Comparison of ENCODE assay signal across 8 cellular contexts in the genomic region with DNA sequence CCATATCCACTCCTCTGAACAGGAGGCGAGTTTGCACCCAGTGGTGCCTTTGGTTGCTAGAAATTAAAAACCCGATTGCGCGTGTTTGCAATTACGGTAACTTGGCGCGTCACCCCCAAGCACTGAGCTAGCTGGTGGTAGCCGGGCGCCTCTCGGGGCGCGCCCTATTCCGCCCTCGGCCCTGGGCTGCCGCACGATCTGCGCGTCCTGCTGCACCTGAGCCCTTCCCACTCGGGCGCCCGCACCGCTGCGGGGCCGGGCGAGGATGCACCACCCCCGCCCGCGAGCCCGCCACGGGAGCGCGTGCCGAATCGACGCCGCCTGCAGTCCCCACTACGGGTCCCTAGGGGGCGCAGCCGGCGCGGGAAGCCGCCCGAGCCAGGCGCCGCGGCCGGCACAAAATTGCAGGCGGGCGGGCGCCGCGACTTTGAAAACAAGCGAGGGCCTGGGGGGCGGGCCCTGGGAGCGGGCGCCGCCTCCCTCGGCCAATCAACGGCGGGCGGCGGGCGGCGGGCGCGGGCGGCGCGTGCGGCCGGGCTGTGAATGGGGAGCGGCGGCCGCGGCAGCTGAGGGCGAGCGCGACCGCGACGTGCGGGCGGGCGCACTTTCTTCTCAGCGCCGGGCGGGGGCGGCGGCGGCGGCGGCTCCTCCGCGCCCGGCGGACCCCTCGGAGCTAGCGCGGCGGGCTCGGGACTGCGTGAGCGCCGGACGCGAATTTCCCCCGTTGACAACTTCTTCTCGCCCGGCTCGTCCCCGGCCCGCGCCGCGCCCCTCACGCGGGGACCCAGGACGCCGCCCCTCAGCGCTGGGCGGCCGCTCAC. TPM values are rescaled to one million over a fixed set of nuclear protein-coding genes. Genes with fewer than 3 reads are reported as not detected.
DNase-seq lines count a peak whose midpoint lies in the region; ATAC-seq and TF ChIP-seq lines count a peak whose summit lies in the region.

A gene with protein sequence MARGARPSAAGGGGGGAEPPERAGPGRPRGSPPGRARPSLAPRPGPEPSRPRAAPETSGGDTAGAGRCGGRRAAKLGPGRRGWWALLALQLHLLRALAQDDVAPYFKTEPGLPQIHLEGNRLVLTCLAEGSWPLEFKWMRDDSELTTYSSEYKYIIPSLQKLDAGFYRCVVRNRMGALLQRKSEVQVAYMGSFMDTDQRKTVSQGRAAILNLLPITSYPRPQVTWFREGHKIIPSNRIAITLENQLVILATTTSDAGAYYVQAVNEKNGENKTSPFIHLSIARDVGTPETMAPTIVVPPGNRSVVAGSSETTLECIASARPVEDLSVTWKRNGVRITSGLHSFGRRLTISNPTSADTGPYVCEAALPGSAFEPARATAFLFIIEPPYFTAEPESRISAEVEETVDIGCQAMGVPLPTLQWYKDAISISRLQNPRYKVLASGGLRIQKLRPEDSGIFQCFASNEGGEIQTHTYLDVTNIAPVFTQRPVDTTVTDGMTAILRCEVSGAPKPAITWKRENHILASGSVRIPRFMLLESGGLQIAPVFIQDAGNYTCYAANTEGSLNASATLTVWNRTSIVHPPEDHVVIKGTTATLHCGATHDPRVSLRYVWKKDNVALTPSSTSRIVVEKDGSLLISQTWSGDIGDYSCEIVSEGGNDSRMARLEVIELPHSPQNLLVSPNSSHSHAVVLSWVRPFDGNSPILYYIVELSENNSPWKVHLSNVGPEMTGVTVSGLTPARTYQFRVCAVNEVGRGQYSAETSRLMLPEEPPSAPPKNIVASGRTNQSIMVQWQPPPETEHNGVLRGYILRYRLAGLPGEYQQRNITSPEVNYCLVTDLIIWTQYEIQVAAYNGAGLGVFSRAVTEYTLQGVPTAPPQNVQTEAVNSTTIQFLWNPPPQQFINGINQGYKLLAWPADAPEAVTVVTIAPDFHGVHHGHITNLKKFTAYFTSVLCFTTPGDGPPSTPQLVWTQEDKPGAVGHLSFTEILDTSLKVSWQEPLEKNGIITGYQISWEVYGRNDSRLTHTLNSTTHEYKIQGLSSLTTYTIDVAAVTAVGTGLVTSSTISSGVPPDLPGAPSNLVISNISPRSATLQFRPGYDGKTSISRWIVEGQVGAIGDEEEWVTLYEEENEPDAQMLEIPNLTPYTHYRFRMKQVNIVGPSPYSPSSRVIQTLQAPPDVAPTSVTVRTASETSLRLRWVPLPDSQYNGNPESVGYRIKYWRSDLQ (N-terminal part only) (plus strand): TSS at position 602 of the 821 bp plus-strand sequence. CDS start 335 bp downstream, outside the sequence.

- in situ Hi-C loops in SK-MEL-5 (cut with HindIII; ENCODE audit: low pct_unique_long_range_greater_than_20kb, low sequenced_read_pairs), result no loop called here

- peak within 1 kb of the TSS; percentile 77 for H4K8ac ChIP-seq in trophoblast cell (ENCODE audit: low read depth, low read length)

- H4K91ac ChIP-seq in trophoblast cell (ENCODE audit: low read depth, low read length), result peak within 1 kb of the TSS; percentile 80

- H3K4me2 ChIP-seq in MM.1S (ENCODE audit: low read depth, low read length), result peak within 1 kb of the TSS; percentile 32; the same call in 1 of the 2 replicates
- H3K4me2 ChIP-seq in trophoblast cell (ENCODE audit: low read length), result peak within 1 kb of the TSS; percentile 100

- H3K27me3 Mint-ChIP-seq in activated naive CD8-positive, alpha-beta T cell treated with anti-CD3 and anti-CD28 coated beads for 36 hours, result peaks cover 32% of the 10 kb centered on the region

- peak within 1 kb of the TSS; percentile 84 for H2BK5ac ChIP-seq in trophoblast cell (ENCODE audit: low read depth, low read length, poor library complexity)

- H3K9ac ChIP-seq in MM.1S (ENCODE audit: low read length), result no peak within 1 kb of the TSS
- H3K9ac ChIP-seq in trophoblast cell (ENCODE audit: low read length), result peak within 1 kb of the TSS; percentile 79

- peak within 1 kb of the TSS; percentile 97 for H3K4ac ChIP-seq in trophoblast cell (ENCODE audit: low read depth, low read length)

- H3K79me1 ChIP-seq in trophoblast cell (ENCODE audit: low read length), result peaks cover 14% of the 10 kb centered on the region

- H3K79me2 ChIP-seq in MM.1S (ENCODE audit: low read length) (no peaks in the 10 kb centered on the region), trophoblast cell (ENCODE audit: control insufficient read depth, insufficient read depth, low read length, poor library complexity) (peaks cover 13% of the 10 kb centered on the region)

- H3K4me1 Mint-ChIP-seq in activated naive CD8-positive, alpha-beta T cell treated with anti-CD3 and anti-CD28 coated beads for 36 hours, result peaks cover 7% of the 10 kb centered on the region

- H3K9me3 Mint-ChIP-seq in activated naive CD8-positive, alpha-beta T cell treated with anti-CD3 and anti-CD28 coated beads for 36 hours, result no peaks in the 10 kb centered on the region

- H3K14ac ChIP-seq in trophoblast cell (ENCODE audit: low read length), result peak within 1 kb of the TSS; percentile 93

- H3K23ac ChIP-seq in trophoblast cell (ENCODE audit: low read length), result no peak within 1 kb of the TSS

- peak within 1 kb of the TSS; percentile 45; the same call in 1 of the 2 replicates for H2AFZ ChIP-seq in MM.1S (ENCODE audit: low read length)
- H2AFZ ChIP-seq in trophoblast cell (ENCODE audit: insufficient read depth, low read length, poor library complexity), result peak within 1 kb of the TSS; percentile 87

- H3K4me3 ChIP-seq in MM.1S (ENCODE audit: low read length) (peak within 1 kb of the TSS; percentile 33; the same call in 1 of the 2 replicates), trophoblast cell (ENCODE audit: low read depth, low read length) (peak within 1 kb of the TSS; percentile 89), tibial artery (peak within 1 kb of the TSS; percentile 70 to 78)

- H3K4me1 ChIP-seq in MM.1S (ENCODE audit: low read length) (no peaks in the 10 kb centered on the region), trophoblast cell (ENCODE audit: control insufficient read depth in 1 of 2, insufficient read depth in 2 of 2, low read length in 2 of 2) (peaks cover 8 to 16% of the 10 kb centered on the region in 2 experiments), tibial artery (peaks cover 0 to 36% (median 8%) of the 10 kb centered on the region in 4 donors)

- H2BK12ac ChIP-seq in trophoblast cell (ENCODE audit: low read length), result peak within 1 kb of the TSS; percentile 85

- H3K9me3 ChIP-seq in MM.1S (replicated peaks; ENCODE audit: insufficient read depth, low read length), result no peaks in the 10 kb centered on the region
- no peaks in the 10 kb centered on the region for H3K9me3 ChIP-seq in trophoblast cell (ENCODE audit: insufficient read depth, low read depth, low read length)
- no peaks in the 10 kb centered on the region for H3K9me3 ChIP-seq in tibial artery

- H3F3A ChIP-seq in MM.1S (ENCODE audit: insufficient read depth, low read length), result no peaks in the 10 kb centered on the region

- TF ChIP-seq CTCF in MM.1S (IDR thresholded peaks at IDR 0.05; ENCODE audit: low read length) (peak; percentile 29), tibial artery (IDR thresholded peaks at IDR 0.05) (peak; percentile 92 to 99)

- no peaks in the 10 kb centered on the region for H4K20me1 ChIP-seq in MM.1S (ENCODE audit: insufficient read depth, low read length)

- H2BK120ac ChIP-seq in trophoblast cell (ENCODE audit: insufficient read depth, low read length, poor library complexity), result peak within 1 kb of the TSS; percentile 84

- H2AK5ac ChIP-seq in trophoblast cell (ENCODE audit: low read length), result no peak within 1 kb of the TSS

- DNase-seq in Daoy (ENCODE audit: low read depth) (peak; percentile 98), H4 (ENCODE audit: low spot score) (peak; percentile 85), MM.1S (peak; percentile 77), SK-MEL-5 (ENCODE audit: low read depth, low spot score) (peak; percentile 84), Right ventricle myocardium superior (peak; percentile 95), trophoblast cell (peak; percentile 81 to 97), tibial artery (peak; percentile 90 to 96)
- DNase-seq in activated naive CD8-positive, alpha-beta T cell treated with anti-CD3 and anti-CD28 coated beads for 36 hours, result peak; percentile 94

- no peaks in the 10 kb centered on the region for H3K36me3 ChIP-seq in MM.1S (replicated peaks; ENCODE audit: insufficient read depth, low read length)
- H3K36me3 ChIP-seq in trophoblast cell (ENCODE audit: control insufficient read depth in 1 of 2, insufficient read depth in 2 of 2, low read length in 2 of 2), result no peaks in the 10 kb centered on the region
- H3K36me3 ChIP-seq in tibial artery, result no peaks in the 10 kb centered on the region

- intact Hi-C loops in Right ventricle myocardium superior (cut with DNase I), result loop anchor here (5.0 to 10.0 kb wide), 2 partner anchors 139 to 594 kb away; no protein-coding TSS in a partner anchor
- intact Hi-C loops in tibial artery (cut with DNase I; ENCODE audit: low total_unique reads), result loop anchor here (5.0 kb wide), 1 partner anchor 596 kb away; no protein-coding TSS in a partner anchor

- H3K4me3 Mint-ChIP-seq in activated naive CD8-positive, alpha-beta T cell treated with anti-CD3 and anti-CD28 coated beads for 36 hours, result peak within 1 kb of the TSS; percentile 74

- no peak within 1 kb of the TSS for H3K27ac Mint-ChIP-seq in activated naive CD8-positive, alpha-beta T cell treated with anti-CD3 and anti-CD28 coated beads for 36 hours

- no CpG with 5 or more reads among the region's 122 CpGs for WGBS in trophoblast cell (ENCODE audit: extremely low coverage, insufficient coverage, insufficient read length)

- no peaks in the 10 kb centered on the region for H3K9me2 ChIP-seq in MM.1S (replicated peaks; ENCODE audit: insufficient read depth, low read length)

- H4K12ac ChIP-seq in trophoblast cell (ENCODE audit: low read depth, low read length), result peak within 1 kb of the TSS; percentile 83

- no peaks in the 10 kb centered on the region for H3K36me3 Mint-ChIP-seq in activated naive CD8-positive, alpha-beta T cell treated with anti-CD3 and anti-CD28 coated beads for 36 hours

- peak within 1 kb of the TSS; percentile 94 for H3K18ac ChIP-seq in trophoblast cell (ENCODE audit: low read length)

- H3K27me3 ChIP-seq in MM.1S (replicated peaks; ENCODE audit: insufficient read depth, low read length) (no peaks in the 10 kb centered on the region), trophoblast cell (ENCODE audit: insufficient read depth, low read length) (no peaks in the 10 kb centered on the region), tibial artery (no peaks in the 10 kb centered on the region)

- H3K27ac ChIP-seq in MM.1S (ENCODE audit: low read length), result no peak within 1 kb of the TSS
- H3K27ac ChIP-seq in trophoblast cell (ENCODE audit: low read depth, low read length), result peak within 1 kb of the TSS; percentile 70
- H3K27ac ChIP-seq in tibial artery, result peak within 1 kb of the TSS; percentile 80 to 82

- ATAC-seq in Right ventricle myocardium superior (ENCODE audit: poor library complexity), result peak; percentile 98

RNA-seq across cellular contexts. Expression of the gene that starts here (rescaled TPM):
- 4.2 and 5.0 TPM in 2 replicates for total RNA-seq in Daoy (2014; rRNA removed; shearing (Covaris generic))
- 5.1 and 7.4 TPM in 2 replicates for total RNA-seq in H4 (2014; rRNA removed; shearing (Covaris generic))
- 0.08 and 0.13 TPM in 2 replicates for total RNA-seq in SK-MEL-5 (2014; rRNA removed; shearing (Covaris generic))
- polyA plus RNA-seq in SK-MEL-5 (2015; cell fraction: cytosol; rRNA removed), result 0.01 and 0.05 TPM in 2 replicates
- polyA plus RNA-seq in SK-MEL-5 (2015; cell fraction: nucleus; rRNA removed), result not detected in 2 replicates
- under 1 TPM; 0.49 to 0.54 TPM for total RNA-seq in activated naive CD8-positive, alpha-beta T cell treated with anti-CD3 and anti-CD28 coated beads for 36 hours
- 2.2 TPM for total RNA-seq in Right ventricle myocardium superior
- 24.7 and 25.7 TPM in 2 replicates for polyA plus RNA-seq in trophoblast cell (2013)

Comparison
In these comparisons a context has a peak if more than half of its experiments do, and no peak if none do; other contexts are left out.
1. Peak in DNase-seq in SK-MEL-5; RNA of the gene not detected or under 1 TPM.
2. Peak in DNase-seq in activated naive CD8-positive, alpha-beta T cell treated with anti-CD3 and anti-CD28 coated beads for 36 hours; RNA of the gene not detected or under 1 TPM.
3. H3K4me3 ChIP-seq: peak in every context shown above with its lines; median percentile 89 in trophoblast cell; 74 in tibial artery; 33 in MM.1S.